ENCODE assay signal across 1 cellular context in the genomic region with DNA sequence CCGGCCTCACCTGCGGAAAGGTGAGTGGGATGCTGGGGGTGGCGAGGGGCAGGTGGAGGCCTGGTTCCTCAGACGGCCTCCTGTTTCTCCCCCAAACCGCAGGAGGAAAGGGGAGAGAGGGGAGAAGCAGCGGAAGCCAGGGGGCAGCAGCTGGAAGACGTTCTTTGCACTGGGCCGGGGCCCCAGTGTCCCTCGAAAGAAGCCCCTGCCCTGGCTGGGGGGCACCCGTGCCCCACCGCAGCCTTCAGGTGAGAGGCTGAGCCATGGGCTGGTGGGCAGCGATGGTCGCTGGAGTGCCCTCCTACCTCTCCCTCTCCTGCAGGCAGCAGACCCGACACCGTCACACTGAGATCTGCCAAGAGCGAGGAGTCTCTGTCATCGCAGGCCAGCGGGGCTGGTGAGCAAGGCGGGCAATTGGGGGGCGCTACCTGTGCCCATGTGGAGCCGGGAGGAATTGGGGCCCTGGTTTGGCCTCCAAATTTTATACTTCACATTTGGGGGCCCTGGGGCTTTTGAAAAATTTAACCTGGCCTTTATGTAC.
TF ChIP-seq lines count a peak whose summit lies in the region.

No MANE protein-coding gene starts in this region.

TF ChIP-seq in GM23338, 12 proteins besides CTCF, POLR2A, EP300 and RAD21 (continued from another document):
- TF ChIP-seq, protein P1, sequence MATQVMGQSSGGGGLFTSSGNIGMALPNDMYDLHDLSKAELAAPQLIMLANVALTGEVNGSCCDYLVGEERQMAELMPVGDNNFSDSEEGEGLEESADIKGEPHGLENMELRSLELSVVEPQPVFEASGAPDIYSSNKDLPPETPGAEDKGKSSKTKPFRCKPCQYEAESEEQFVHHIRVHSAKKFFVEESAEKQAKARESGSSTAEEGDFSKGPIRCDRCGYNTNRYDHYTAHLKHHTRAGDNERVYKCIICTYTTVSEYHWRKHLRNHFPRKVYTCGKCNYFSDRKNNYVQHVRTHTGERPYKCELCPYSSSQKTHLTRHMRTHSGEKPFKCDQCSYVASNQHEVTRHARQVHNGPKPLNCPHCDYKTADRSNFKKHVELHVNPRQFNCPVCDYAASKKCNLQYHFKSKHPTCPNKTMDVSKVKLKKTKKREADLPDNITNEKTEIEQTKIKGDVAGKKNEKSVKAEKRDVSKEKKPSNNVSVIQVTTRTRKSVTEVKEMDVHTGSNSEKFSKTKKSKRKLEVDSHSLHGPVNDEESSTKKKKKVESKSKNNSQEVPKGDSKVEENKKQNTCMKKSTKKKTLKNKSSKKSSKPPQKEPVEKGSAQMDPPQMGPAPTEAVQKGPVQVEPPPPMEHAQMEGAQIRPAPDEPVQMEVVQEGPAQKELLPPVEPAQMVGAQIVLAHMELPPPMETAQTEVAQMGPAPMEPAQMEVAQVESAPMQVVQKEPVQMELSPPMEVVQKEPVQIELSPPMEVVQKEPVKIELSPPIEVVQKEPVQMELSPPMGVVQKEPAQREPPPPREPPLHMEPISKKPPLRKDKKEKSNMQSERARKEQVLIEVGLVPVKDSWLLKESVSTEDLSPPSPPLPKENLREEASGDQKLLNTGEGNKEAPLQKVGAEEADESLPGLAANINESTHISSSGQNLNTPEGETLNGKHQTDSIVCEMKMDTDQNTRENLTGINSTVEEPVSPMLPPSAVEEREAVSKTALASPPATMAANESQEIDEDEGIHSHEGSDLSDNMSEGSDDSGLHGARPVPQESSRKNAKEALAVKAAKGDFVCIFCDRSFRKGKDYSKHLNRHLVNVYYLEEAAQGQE (IDR thresholded peaks at IDR 0.05; ENCODE audit: unreplicated experiment) = no peak
- TF ChIP-seq POLR2AphosphoS5 (IDR thresholded peaks at IDR 0.05; ENCODE audit: low read depth) (no peak), ZNF114 (CRISPR knock-in tag; IDR thresholded peaks at IDR 0.05) (no peak), EZH2phosphoT487 (IDR thresholded peaks at IDR 0.05; ENCODE audit: unreplicated experiment) (no peak), JUNB (IDR thresholded peaks at IDR 0.05; ENCODE audit: unreplicated experiment) (no peak), CREB1 (CRISPR knock-in tag; IDR thresholded peaks at IDR 0.05; ENCODE audit: low read depth) (no peak), ZNF331 (CRISPR knock-in tag; IDR thresholded peaks at IDR 0.05; ENCODE audit: low read depth) (no peak)
- TF ChIP-seq, protein P2, sequence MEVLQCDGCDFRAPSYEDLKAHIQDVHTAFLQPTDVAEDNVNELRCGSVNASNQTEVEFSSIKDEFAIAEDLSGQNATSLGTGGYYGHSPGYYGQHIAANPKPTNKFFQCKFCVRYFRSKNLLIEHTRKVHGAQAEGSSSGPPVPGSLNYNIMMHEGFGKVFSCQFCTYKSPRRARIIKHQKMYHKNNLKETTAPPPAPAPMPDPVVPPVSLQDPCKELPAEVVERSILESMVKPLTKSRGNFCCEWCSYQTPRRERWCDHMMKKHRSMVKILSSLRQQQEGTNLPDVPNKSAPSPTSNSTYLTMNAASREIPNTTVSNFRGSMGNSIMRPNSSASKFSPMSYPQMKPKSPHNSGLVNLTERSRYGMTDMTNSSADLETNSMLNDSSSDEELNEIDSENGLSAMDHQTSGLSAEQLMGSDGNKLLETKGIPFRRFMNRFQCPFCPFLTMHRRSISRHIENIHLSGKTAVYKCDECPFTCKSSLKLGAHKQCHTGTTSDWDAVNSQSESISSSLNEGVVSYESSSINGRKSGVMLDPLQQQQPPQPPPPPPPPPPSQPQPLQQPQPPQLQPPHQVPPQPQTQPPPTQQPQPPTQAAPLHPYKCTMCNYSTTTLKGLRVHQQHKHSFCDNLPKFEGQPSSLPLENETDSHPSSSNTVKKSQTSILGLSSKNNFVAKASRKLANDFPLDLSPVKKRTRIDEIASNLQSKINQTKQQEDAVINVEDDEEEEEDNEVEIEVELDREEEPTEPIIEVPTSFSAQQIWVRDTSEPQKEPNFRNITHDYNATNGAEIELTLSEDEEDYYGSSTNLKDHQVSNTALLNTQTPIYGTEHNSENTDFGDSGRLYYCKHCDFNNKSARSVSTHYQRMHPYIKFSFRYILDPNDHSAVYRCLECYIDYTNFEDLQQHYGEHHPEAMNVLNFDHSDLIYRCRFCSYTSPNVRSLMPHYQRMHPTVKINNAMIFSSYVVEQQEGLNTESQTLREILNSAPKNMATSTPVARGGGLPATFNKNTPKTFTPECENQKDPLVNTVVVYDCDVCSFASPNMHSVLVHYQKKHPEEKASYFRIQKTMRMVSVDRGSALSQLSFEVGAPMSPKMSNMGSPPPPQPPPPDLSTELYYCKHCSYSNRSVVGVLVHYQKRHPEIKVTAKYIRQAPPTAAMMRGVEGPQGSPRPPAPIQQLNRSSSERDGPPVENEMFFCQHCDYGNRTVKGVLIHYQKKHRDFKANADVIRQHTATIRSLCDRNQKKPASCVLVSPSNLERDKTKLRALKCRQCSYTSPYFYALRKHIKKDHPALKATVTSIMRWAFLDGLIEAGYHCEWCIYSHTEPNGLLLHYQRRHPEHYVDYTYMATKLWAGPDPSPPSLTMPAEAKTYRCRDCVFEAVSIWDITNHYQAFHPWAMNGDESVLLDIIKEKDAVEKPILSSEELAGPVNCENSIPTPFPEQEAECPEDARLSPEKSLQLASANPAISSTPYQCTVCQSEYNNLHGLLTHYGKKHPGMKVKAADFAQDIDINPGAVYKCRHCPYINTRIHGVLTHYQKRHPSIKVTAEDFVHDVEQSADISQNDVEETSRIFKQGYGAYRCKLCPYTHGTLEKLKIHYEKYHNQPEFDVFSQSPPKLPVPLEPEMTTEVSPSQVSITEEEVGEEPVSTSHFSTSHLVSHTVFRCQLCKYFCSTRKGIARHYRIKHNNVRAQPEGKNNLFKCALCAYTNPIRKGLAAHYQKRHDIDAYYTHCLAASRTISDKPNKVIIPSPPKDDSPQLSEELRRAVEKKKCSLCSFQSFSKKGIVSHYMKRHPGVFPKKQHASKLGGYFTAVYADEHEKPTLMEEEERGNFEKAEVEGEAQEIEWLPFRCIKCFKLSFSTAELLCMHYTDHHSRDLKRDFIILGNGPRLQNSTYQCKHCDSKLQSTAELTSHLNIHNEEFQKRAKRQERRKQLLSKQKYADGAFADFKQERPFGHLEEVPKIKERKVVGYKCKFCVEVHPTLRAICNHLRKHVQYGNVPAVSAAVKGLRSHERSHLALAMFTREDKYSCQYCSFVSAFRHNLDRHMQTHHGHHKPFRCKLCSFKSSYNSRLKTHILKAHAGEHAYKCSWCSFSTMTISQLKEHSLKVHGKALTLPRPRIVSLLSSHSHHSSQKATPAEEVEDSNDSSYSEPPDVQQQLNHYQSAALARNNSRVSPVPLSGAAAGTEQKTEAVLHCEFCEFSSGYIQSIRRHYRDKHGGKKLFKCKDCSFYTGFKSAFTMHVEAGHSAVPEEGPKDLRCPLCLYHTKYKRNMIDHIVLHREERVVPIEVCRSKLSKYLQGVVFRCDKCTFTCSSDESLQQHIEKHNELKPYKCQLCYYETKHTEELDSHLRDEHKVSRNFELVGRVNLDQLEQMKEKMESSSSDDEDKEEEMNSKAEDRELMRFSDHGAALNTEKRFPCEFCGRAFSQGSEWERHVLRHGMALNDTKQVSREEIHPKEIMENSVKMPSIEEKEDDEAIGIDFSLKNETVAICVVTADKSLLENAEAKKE (CRISPR knock-in tag; IDR thresholded peaks at IDR 0.05) = no peak
- TF ChIP-seq, protein P3, sequence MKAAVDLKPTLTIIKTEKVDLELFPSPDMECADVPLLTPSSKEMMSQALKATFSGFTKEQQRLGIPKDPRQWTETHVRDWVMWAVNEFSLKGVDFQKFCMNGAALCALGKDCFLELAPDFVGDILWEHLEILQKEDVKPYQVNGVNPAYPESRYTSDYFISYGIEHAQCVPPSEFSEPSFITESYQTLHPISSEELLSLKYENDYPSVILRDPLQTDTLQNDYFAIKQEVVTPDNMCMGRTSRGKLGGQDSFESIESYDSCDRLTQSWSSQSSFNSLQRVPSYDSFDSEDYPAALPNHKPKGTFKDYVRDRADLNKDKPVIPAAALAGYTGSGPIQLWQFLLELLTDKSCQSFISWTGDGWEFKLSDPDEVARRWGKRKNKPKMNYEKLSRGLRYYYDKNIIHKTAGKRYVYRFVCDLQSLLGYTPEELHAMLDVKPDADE (IDR thresholded peaks at IDR 0.05) = no peak
